In genomic region chr6:149317656-149318571, GRCh38 we compare ENCODE assay signal across 8 cellular contexts. TPM values are rescaled to one million over a fixed set of nuclear protein-coding genes. Genes with fewer than 3 reads are reported as not detected.
DNase-seq lines count a peak whose midpoint lies in the region; ATAC-seq, FAIRE-seq and TF ChIP-seq lines count a peak whose summit lies in the region.

Gene TAB2, plus strand, starts transcription at chr6:149317712. Its CDS starts 52,286 bp downstream, at chr6:149369998.

- H3K4me1 Mint-ChIP-seq in endothelial cell (ENCODE audit: unreplicated experiment) = peaks cover 34% of the 10 kb centered on the region

- H3K4me3 Mint-ChIP-seq in endothelial cell (ENCODE audit: unreplicated experiment) = peak within 1 kb of the TSS; percentile 97

- peaks cover 8% of the 10 kb centered on the region for H3K36me3 Mint-ChIP-seq in endothelial cell (ENCODE audit: low read depth, unreplicated experiment)

- peak within 1 kb of the TSS; percentile 95 for H3K27ac ChIP-seq in muscle layer of colon (ENCODE audit: low read depth, low read length)

- DNase-seq in GM12892 (ENCODE audit: insufficient read length) = peak; percentile 31
- peak; percentile 39 for DNase-seq in NCI-H2171 (lab: John Stamatoyannopoulos, UW)
- peak; percentile 49 to 79 (median 67) for DNase-seq in activated CD8-positive, alpha-beta memory T cell treated with anti-CD3 and anti-CD28 coated beads for 48 hours (ENCODE audit: low read depth in 2 of 3, low spot score in 2 of 3)
- peak; percentile 57 for DNase-seq in endothelial cell (ENCODE audit: low spot score)
- DNase-seq in stimulated activated CD8-positive, alpha-beta memory T cell treated with anti-CD3 and anti-CD28 coated beads, Interleukin-4, amount 100 ng/mL, for 4 hours (ENCODE audit: low read depth in 2 of 2, low spot score in 1 of 2) = peak; percentile 55 to 76
- no peak for DNase-seq in NCI-H187 treated with DMSO at 0.1 percent for 48 hours (lab: John Stamatoyannopoulos, UW)

- peaks cover 1% of the 10 kb centered on the region for H3K27me3 Mint-ChIP-seq in endothelial cell (ENCODE audit: unreplicated experiment)

- peak within 1 kb of the TSS; percentile 72 to 92 for H3K4me3 ChIP-seq in muscle layer of colon (ENCODE audit: low read depth in 1 of 2, low read length in 2 of 2)

- no peaks in the 10 kb centered on the region for H3K36me3 ChIP-seq in muscle layer of colon (ENCODE audit: insufficient read depth, low read length)

- H3K4me1 ChIP-seq in muscle layer of colon (ENCODE audit: insufficient read depth, low read length) = peaks cover 9% of the 10 kb centered on the region

- H3K27me3 ChIP-seq in muscle layer of colon (ENCODE audit: control insufficient read depth in 1 of 2, insufficient read depth in 2 of 2, low read length in 2 of 2) = no peaks in the 10 kb centered on the region

- no peak for FAIRE-seq in GM12892 (lab: Jason Lieb, UNC)

- no peak; the same call in 1 of the 2 replicates for TF ChIP-seq POLR2A in GM12892 (IDR thresholded peaks at IDR 0.05; ENCODE audit: low read depth, low read length)

- TF ChIP-seq CTCF in endothelial cell (IDR thresholded peaks at IDR 0.05; ENCODE audit: unreplicated experiment) = no peak

- H3K9me3 ChIP-seq in muscle layer of colon (ENCODE audit: low read length) = no peaks in the 10 kb centered on the region

- H3K9me3 Mint-ChIP-seq in endothelial cell (ENCODE audit: unreplicated experiment) = no peaks in the 10 kb centered on the region

- H3K9ac ChIP-seq in muscle layer of colon (ENCODE audit: low read length) = peak within 1 kb of the TSS; percentile 53

- H3K27ac Mint-ChIP-seq in endothelial cell (ENCODE audit: unreplicated experiment) = peak within 1 kb of the TSS; percentile 87

- peak; percentile 17 for ATAC-seq in HG02623 (IDR thresholded peaks at IDR 0.05; ENCODE audit: unreplicated experiment)

RNA-seq across cellular contexts. Expression of gene TAB2, which starts in this region (rescaled TPM):
- 29.0 TPM for polyA plus RNA-seq in GM12892 (2012; ENCODE audit: missing spikeins)
- 105 TPM for total RNA-seq in endothelial cell (ENCODE audit: unreplicated experiment)
